In the genomic region with DNA sequence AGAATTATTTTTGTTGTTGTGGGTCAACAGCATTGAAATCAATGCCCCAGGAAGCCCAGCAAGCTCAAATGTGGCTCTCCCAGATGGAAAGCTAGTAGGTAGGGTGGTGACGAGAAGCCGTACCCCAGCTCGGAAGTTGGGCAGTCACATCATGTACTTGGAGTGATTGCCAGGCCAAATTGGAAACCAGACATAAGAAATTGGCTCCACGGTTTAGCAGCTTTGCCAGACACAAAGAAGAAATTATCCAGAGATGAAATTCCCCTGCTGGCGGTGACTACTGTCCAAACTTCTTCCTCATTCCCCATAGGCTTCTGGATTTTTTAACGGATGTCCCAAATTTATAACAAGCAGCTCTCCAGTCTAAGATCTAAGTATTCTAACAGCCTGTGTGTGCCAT, we compare ENCODE assay signal across 33 cellular contexts.
DNase-seq lines count a peak whose midpoint lies in the region; ATAC-seq and TF ChIP-seq lines count a peak whose summit lies in the region.
"Had no signal": no experiment of that assay in that cellular context is flagged by ENCODE, and none has a peak within 500 bp of the region (broad histone marks: within the 10 kb centered on the region; RNA-seq: fewer than 3 reads in every experiment).

No MANE protein-coding gene starts in this region.

- no peak for DNase-seq in Right ventricle myocardium inferior (ENCODE audit: missing footprints)
- DNase-seq in cardiac septum (ENCODE audit: low spot score) = no peak
- DNase-seq in heart left ventricle = peak in 1 of 5 donors; percentile 73
- DNase-seq in osteocyte (ENCODE audit: extremely low spot score, unreplicated experiment) = peak; percentile 25
- peak; percentile 23 for DNase-seq in ureter (ENCODE audit: low spot score)
- no peak for DNase-seq in aorta
- no peak for DNase-seq in NCI-H187 treated with DMSO at 0.1 percent for 48 hours (lab: John Stamatoyannopoulos, UW)
- DNase-seq: activated CD4-positive, alpha-beta T cell treated with anti-CD3 and anti-CD28 coated beads, Interleukin-2, amount 10 ng/mL, durations not matched to agents 24 days and 14 days; activated CD8-positive, alpha-beta memory T cell treated with anti-CD3 and anti-CD28 coated beads for 24 hours; activated gamma-delta T cell; activated T-cell treated with anti-CD3 and anti-CD28 coated beads, Interleukin-2, amount 50 U/mL, for 24 hours; AML-193; CD4-positive, alpha-beta memory T cell; central memory CD4-positive, alpha-beta T cell; dermis blood vessel endothelial cell; DND-41; foreskin keratinocyte; Karpas-422; mesenchymal stem cell; NCI-H1417 treated with DMSO at 0.1 percent for 48 hours; NCI-H2081 treated with DMSO at 0.1 percent for 48 hours; NCI-H748 treated with DMSO at 0.1 percent for 48 hours; SIG-M5; stimulated activated CD4-positive, alpha-beta T cell treated with anti-CD3 and anti-CD28 coated beads, Interleukin-15, amount 100 ng/mL, for 24 hours; stimulated activated CD4-positive, alpha-beta T cell treated with anti-CD3 and anti-CD28 coated beads, Interleukin-4, amount 100 ng/mL, for 4 hours; SW 1271; T-helper 9 cell had no signal

- peaks cover 0 to 22% (median 6%) of the 10 kb centered on the region in 12 donors for H3K4me1 ChIP-seq in heart left ventricle
- H3K4me1 ChIP-seq in aorta (ENCODE audit: control insufficient read depth in 1 of 2, insufficient read depth in 2 of 2, low read length in 2 of 2) = no peaks in the 10 kb centered on the region
- H3K4me1 ChIP-seq: esophagus muscularis mucosa, prostate gland had no signal

- no peaks in the 10 kb centered on the region for H3K9me3 Mint-ChIP-seq in osteocyte (ENCODE audit: unreplicated experiment)
- H3K9me3 Mint-ChIP-seq: activated CD4-positive, alpha-beta T cell treated with anti-CD3 and anti-CD28 coated beads, Interleukin-2, amount 10 ng/mL, durations not matched to agents 24 days and 14 days; activated T-cell treated with anti-CD3 and anti-CD28 coated beads, Interleukin-2, amount 50 U/mL, for 24 hours; CD4-positive, alpha-beta memory T cell; GM23338 had no signal

- peaks cover 7% of the 10 kb centered on the region for H3K36me3 Mint-ChIP-seq in osteocyte (ENCODE audit: unreplicated experiment)

- ATAC-seq in Right ventricle myocardium inferior (peak; percentile 81), heart left ventricle (peak; percentile 82 to 88 (median 85)), aorta (ENCODE audit: low FRiP score) (no peak), GM21526 (IDR thresholded peaks at IDR 0.05; ENCODE audit: low FRiP score, unreplicated experiment) (no peak)
- ATAC-seq: foreskin keratinocyte, GM23338, Panc1 had no signal

- H3K4me3 Mint-ChIP-seq in osteocyte (ENCODE audit: unreplicated experiment) = no peak overlapping the region
- H3K4me3 Mint-ChIP-seq: activated CD4-positive, alpha-beta T cell treated with anti-CD3 and anti-CD28 coated beads, Interleukin-2, amount 10 ng/mL, durations not matched to agents 24 days and 14 days; activated T-cell treated with anti-CD3 and anti-CD28 coated beads, Interleukin-2, amount 50 U/mL, for 24 hours; CD4-positive, alpha-beta memory T cell; GM23338 had no signal

- no peak for TF ChIP-seq POLR2A in heart left ventricle (IDR thresholded peaks at IDR 0.05)

- H3K4me3 ChIP-seq in heart left ventricle = no peak overlapping the region
- H3K4me3 ChIP-seq in aorta (ENCODE audit: low read length in 2 of 2) = no peak overlapping the region
- H3K4me3 ChIP-seq: esophagus muscularis mucosa, GM23338, prostate gland had no signal

- H3K27ac ChIP-seq in heart left ventricle (peak overlapping the region in 10 of 12 donors; percentile 3 to 82 (median 53)), aorta (ENCODE audit: low read depth in 1 of 2, low read length in 2 of 2) (peak overlapping the region in 1 of 2 donors; percentile 42)
- H3K27ac ChIP-seq: foreskin keratinocyte, neutrophil had no signal

- H3K27me3 Mint-ChIP-seq in osteocyte (ENCODE audit: unreplicated experiment) = no peaks in the 10 kb centered on the region
- H3K27me3 Mint-ChIP-seq: activated CD4-positive, alpha-beta T cell treated with anti-CD3 and anti-CD28 coated beads, Interleukin-2, amount 10 ng/mL, durations not matched to agents 24 days and 14 days; activated T-cell treated with anti-CD3 and anti-CD28 coated beads, Interleukin-2, amount 50 U/mL, for 24 hours; CD4-positive, alpha-beta memory T cell had no signal

- H3K36me3 ChIP-seq in heart left ventricle (peaks cover 0 to 12% (median 0%) of the 10 kb centered on the region in 9 donors), aorta (ENCODE audit: control insufficient read depth in 1 of 2, insufficient read depth in 2 of 2, low read length in 1 of 2) (no peaks in the 10 kb centered on the region)
- H3K36me3 ChIP-seq: esophagus muscularis mucosa, prostate gland had no signal

- TF ChIP-seq CTCF in heart left ventricle (IDR thresholded peaks at IDR 0.05) (no peak), osteocyte (IDR thresholded peaks at IDR 0.05) (no peak)

- no peaks in the 10 kb centered on the region for H3K9me3 ChIP-seq in heart left ventricle
- no peaks in the 10 kb centered on the region for H3K9me3 ChIP-seq in aorta (ENCODE audit: control insufficient read depth, low read length)
- H3K9me3 ChIP-seq: esophagus muscularis mucosa, neutrophil, prostate gland had no signal

- peaks cover 27% of the 10 kb centered on the region for H3K4me1 Mint-ChIP-seq in osteocyte (ENCODE audit: unreplicated experiment)
- H3K4me1 Mint-ChIP-seq: activated CD4-positive, alpha-beta T cell treated with anti-CD3 and anti-CD28 coated beads, Interleukin-2, amount 10 ng/mL, durations not matched to agents 24 days and 14 days; CD4-positive, alpha-beta memory T cell had no signal

- intact Hi-C loops in Right ventricle myocardium inferior (cut with DNase I) (no loop called here), cardiac septum (cut with DNase I) (no loop called here), heart left ventricle (cut with DNase I) (loop anchor here in 1 of 10 donors (2.0 kb wide), 1 partner anchor 27 kb away; no protein-coding TSS in a partner anchor), aorta (cut with DNase I) (no loop called here)

- WGBS in heart left ventricle, 4 donors = 40 to 65% (median 45%) methylated on average over 6 of the region's 6 CpGs
- 10 to 12% methylated on average over 6 of the region's 6 CpGs for WGBS in aorta, 2 donors

- H3K27me3 ChIP-seq in heart left ventricle = no peaks in the 10 kb centered on the region
- no peaks in the 10 kb centered on the region for H3K27me3 ChIP-seq in aorta (ENCODE audit: control insufficient read depth in 1 of 2, insufficient read depth in 2 of 2, low read length in 1 of 2)
- H3K27me3 ChIP-seq: esophagus muscularis mucosa, foreskin keratinocyte, neutrophil had no signal

- H3K27ac Mint-ChIP-seq in osteocyte (ENCODE audit: unreplicated experiment) = peak overlapping the region; percentile 42
- H3K27ac Mint-ChIP-seq: activated CD4-positive, alpha-beta T cell treated with anti-CD3 and anti-CD28 coated beads, Interleukin-2, amount 10 ng/mL, durations not matched to agents 24 days and 14 days; activated T-cell treated with anti-CD3 and anti-CD28 coated beads, Interleukin-2, amount 50 U/mL, for 24 hours; GM23338 had no signal

Comparison
In these comparisons a context has a peak if more than half of its experiments do, and no peak if none do; other contexts are left out.
1. ATAC-seq: peak in Right ventricle myocardium inferior (single experiment) and heart left ventricle (4 of 4); none in aorta (single experiment) and GM21526 (single experiment).
2. DNase-seq: peak in osteocyte (single experiment) and ureter (single experiment); none in Right ventricle myocardium inferior (single experiment), cardiac septum (single experiment), aorta (0 of 2) and NCI-H187 treated with DMSO at 0.1 percent for 48 hours (single experiment).